Comparison of ENCODE assay signal across 1 cellular context in genomic region chr9:112502177-112502946, GRCh38.
TF ChIP-seq lines count a peak whose summit lies in the region.

No MANE protein-coding gene starts in this region.

TF ChIP-seq in K562, 482 proteins besides CTCF, POLR2A, EP300 and RAD21 (continued from another document):
- TF ChIP-seq CREB3 (tag; conservative IDR thresholded peaks at IDR 0.05; ENCODE audit: low read depth) (no peak), PATZ1 (CRISPR knock-in tag; IDR thresholded peaks at IDR 0.05; ENCODE audit: borderline replicate concordance) (no peak), ELF1 (tag; IDR thresholded peaks at IDR 0.05) (no peak), NCOR1 (IDR thresholded peaks at IDR 0.05) (no peak), MAFF (IDR thresholded peaks at IDR 0.05; ENCODE audit: low read length) (peak; percentile 86), RFX5 (IDR thresholded peaks at IDR 0.05; ENCODE audit: low read depth, low read length) (no peak), KLF13 (tag; IDR thresholded peaks at IDR 0.05; ENCODE audit: borderline replicate concordance, low read depth) (no peak), CBX5 (IDR thresholded peaks at IDR 0.05; ENCODE audit: borderline replicate concordance, low read depth) (no peak), ZNF76 (CRISPR knock-in tag; IDR thresholded peaks at IDR 0.05; ENCODE audit: borderline replicate concordance) (no peak), JUNB (CRISPR knock-in tag; conservative IDR thresholded peaks at IDR 0.05) (no peak), FOXA3 (CRISPR knock-in tag; conservative IDR thresholded peaks at IDR 0.05 in 1 of 2, IDR thresholded peaks at IDR 0.05 in 1 of 2) (no peak), MLLT1 (IDR thresholded peaks at IDR 0.05) (no peak), WHSC1 (IDR thresholded peaks at IDR 0.05; ENCODE audit: low read length) (no peak), CCAR2 (IDR thresholded peaks at IDR 0.05; ENCODE audit: low read depth, low read length) (no peak), NFIC (IDR thresholded peaks at IDR 0.05) (no peak), GABPB1 (CRISPR knock-in tag; IDR thresholded peaks at IDR 0.05) (no peak), ZNF133 (CRISPR knock-in tag; IDR thresholded peaks at IDR 0.05) (no peak), DPF2 (IDR thresholded peaks at IDR 0.05) (no peak), C11orf30 (IDR thresholded peaks at IDR 0.05; ENCODE audit: low read depth) (peak; percentile 77), MAFK (IDR thresholded peaks at IDR 0.05; ENCODE audit: low read length) (peak; percentile 85), ZNF316 (IDR thresholded peaks at IDR 0.05) (peak; percentile 81), SNRNP70 (optimal IDR thresholded peaks at IDR 0.05; ENCODE audit: low read depth, low read length) (no peak), JUND (IDR thresholded peaks at IDR 0.05; ENCODE audit: borderline replicate concordance, low read depth, low read length) (no peak), JUND (tag; IDR thresholded peaks at IDR 0.05; ENCODE audit: borderline replicate concordance, low read depth, low read length) (no peak), CBX8 (IDR thresholded peaks at IDR 0.05; ENCODE audit: borderline replicate concordance, extremely low read depth, low read depth, low read length, poor library complexity, severe bottlenecking) (no peak), CEBPB (tag; IDR thresholded peaks at IDR 0.05) (no peak), CGGBP1 (CRISPR knock-in tag; IDR thresholded peaks at IDR 0.05) (no peak), BACH1 (tag; IDR thresholded peaks at IDR 0.05) (peak; percentile 61; the same call in 1 of the 2 replicates), POLR2AphosphoS2 (IDR thresholded peaks at IDR 0.05; ENCODE audit: low read length) (no peak), SP2 (IDR thresholded peaks at IDR 0.05; ENCODE audit: extremely low read depth, low read depth, low read length, poor library complexity, severe bottlenecking) (no peak), ZNF778 (CRISPR knock-in tag; IDR thresholded peaks at IDR 0.05) (no peak), L3MBTL2 (IDR thresholded peaks at IDR 0.05) (no peak), SIRT6 (IDR thresholded peaks at IDR 0.05; ENCODE audit: low read depth, low read length) (no peak), ZBTB7A (IDR thresholded peaks at IDR 0.05; ENCODE audit: borderline replicate concordance, control insufficient read depth, low read depth, low read length) (no peak), ELF4 (CRISPR knock-in tag; IDR thresholded peaks at IDR 0.05) (no peak), ZHX1 (conservative IDR thresholded peaks at IDR 0.05; ENCODE audit: low read length) (no peak), SNIP1 (IDR thresholded peaks at IDR 0.05; ENCODE audit: low read depth) (no peak), HCFC1 (IDR thresholded peaks at IDR 0.05; ENCODE audit: low read depth, low read length) (no peak)
- TF ChIP-seq, protein P1, sequence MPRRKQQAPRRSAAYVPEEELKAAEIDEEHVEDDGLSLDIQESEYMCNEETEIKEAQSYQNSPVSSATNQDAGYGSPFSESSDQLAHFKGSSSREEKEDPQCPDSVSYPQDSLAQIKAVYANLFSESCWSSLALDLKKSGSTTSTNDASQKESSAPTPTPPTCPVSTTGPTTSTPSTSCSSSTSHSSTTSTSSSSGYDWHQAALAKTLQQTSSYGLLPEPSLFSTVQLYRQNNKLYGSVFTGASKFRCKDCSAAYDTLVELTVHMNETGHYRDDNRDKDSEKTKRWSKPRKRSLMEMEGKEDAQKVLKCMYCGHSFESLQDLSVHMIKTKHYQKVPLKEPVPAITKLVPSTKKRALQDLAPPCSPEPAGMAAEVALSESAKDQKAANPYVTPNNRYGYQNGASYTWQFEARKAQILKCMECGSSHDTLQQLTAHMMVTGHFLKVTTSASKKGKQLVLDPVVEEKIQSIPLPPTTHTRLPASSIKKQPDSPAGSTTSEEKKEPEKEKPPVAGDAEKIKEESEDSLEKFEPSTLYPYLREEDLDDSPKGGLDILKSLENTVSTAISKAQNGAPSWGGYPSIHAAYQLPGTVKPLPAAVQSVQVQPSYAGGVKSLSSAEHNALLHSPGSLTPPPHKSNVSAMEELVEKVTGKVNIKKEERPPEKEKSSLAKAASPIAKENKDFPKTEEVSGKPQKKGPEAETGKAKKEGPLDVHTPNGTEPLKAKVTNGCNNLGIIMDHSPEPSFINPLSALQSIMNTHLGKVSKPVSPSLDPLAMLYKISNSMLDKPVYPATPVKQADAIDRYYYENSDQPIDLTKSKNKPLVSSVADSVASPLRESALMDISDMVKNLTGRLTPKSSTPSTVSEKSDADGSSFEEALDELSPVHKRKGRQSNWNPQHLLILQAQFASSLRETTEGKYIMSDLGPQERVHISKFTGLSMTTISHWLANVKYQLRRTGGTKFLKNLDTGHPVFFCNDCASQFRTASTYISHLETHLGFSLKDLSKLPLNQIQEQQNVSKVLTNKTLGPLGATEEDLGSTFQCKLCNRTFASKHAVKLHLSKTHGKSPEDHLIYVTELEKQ (CRISPR knock-in tag; IDR thresholded peaks at IDR 0.05) = no peak
- TF ChIP-seq, protein P2, sequence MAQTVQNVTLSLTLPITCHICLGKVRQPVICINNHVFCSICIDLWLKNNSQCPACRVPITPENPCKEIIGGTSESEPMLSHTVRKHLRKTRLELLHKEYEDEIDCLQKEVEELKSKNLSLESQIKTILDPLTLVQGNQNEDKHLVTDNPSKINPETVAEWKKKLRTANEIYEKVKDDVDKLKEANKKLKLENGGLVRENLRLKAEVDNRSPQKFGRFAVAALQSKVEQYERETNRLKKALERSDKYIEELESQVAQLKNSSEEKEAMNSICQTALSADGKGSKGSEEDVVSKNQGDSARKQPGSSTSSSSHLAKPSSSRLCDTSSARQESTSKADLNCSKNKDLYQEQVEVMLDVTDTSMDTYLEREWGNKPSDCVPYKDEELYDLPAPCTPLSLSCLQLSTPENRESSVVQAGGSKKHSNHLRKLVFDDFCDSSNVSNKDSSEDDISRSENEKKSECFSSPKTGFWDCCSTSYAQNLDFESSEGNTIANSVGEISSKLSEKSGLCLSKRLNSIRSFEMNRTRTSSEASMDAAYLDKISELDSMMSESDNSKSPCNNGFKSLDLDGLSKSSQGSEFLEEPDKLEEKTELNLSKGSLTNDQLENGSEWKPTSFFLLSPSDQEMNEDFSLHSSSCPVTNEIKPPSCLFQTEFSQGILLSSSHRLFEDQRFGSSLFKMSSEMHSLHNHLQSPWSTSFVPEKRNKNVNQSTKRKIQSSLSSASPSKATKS (CRISPR knock-in tag; IDR thresholded peaks at IDR 0.05) = no peak
- TF ChIP-seq, protein P3, sequence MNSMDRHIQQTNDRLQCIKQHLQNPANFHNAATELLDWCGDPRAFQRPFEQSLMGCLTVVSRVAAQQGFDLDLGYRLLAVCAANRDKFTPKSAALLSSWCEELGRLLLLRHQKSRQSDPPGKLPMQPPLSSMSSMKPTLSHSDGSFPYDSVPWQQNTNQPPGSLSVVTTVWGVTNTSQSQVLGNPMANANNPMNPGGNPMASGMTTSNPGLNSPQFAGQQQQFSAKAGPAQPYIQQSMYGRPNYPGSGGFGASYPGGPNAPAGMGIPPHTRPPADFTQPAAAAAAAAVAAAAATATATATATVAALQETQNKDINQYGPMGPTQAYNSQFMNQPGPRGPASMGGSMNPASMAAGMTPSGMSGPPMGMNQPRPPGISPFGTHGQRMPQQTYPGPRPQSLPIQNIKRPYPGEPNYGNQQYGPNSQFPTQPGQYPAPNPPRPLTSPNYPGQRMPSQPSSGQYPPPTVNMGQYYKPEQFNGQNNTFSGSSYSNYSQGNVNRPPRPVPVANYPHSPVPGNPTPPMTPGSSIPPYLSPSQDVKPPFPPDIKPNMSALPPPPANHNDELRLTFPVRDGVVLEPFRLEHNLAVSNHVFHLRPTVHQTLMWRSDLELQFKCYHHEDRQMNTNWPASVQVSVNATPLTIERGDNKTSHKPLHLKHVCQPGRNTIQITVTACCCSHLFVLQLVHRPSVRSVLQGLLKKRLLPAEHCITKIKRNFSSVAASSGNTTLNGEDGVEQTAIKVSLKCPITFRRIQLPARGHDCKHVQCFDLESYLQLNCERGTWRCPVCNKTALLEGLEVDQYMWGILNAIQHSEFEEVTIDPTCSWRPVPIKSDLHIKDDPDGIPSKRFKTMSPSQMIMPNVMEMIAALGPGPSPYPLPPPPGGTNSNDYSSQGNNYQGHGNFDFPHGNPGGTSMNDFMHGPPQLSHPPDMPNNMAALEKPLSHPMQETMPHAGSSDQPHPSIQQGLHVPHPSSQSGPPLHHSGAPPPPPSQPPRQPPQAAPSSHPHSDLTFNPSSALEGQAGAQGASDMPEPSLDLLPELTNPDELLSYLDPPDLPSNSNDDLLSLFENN (IDR thresholded peaks at IDR 0.05; ENCODE audit: low read depth in 2 of 2, low read length in 2 of 2) = no peak
- TF ChIP-seq, protein P4, sequence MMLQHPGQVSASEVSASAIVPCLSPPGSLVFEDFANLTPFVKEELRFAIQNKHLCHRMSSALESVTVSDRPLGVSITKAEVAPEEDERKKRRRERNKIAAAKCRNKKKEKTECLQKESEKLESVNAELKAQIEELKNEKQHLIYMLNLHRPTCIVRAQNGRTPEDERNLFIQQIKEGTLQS (IDR thresholded peaks at IDR 0.05) = no peak
- TF ChIP-seq, protein P4 (CRISPR knock-in tag; conservative IDR thresholded peaks at IDR 0.05) = no peak
